1 cellular context compared by ENCODE assay signal in genomic region chr17:69276279-69276678, GRCh38. TPM values are rescaled to one million over a fixed set of nuclear protein-coding genes. Genes with fewer than 3 reads are reported as not detected.
"Had no signal": no experiment of that assay in that cellular context is flagged by ENCODE, and none has a peak within 500 bp of the region (broad histone marks: within the 10 kb centered on the region; RNA-seq: fewer than 3 reads in every experiment).

No MANE protein-coding gene starts in this region.

RNA-seq across cellular contexts. Expression of gene ABCA10, which starts 47.7 kb away (rescaled TPM):
- polyA plus RNA-seq: IgD-negative memory B cell had no signal
